29 cellular contexts compared by ENCODE assay signal in the genomic region with DNA sequence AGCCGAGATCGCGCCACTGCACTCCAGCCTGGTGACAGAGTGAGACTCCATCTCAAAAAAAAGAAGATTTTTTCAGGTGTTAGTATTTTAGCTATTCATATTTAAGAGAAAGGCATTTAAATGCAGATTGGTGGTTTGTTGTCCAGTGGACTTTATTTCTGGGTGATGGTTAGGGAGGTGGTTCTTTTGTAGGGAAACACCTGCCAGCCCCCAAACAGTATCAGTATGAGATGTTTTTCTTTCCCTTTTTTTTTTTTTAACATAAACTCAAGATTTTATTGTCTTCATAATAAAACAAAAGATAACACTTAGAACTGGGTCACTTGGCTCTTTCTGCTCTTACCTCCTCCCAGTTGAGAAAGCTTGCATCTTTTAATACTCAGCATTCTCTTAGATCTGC.
"Had no signal": no experiment of that assay in that cellular context is flagged by ENCODE, and none has a peak within 500 bp of the region (broad histone marks: within the 10 kb centered on the region; RNA-seq: fewer than 3 reads in every experiment).

No MANE protein-coding gene starts in this region.

- H3K4me3 ChIP-seq: MG63, SJCRH30, SK-N-MC had no signal

- H3K27me3 ChIP-seq: brain microvascular endothelial cell, MG63, SJCRH30 had no signal

- H3K27ac Mint-ChIP-seq: activated CD4-positive, alpha-beta T cell treated with anti-CD3 and anti-CD28 coated beads, Interleukin-2, amount 10 ng/mL, durations not matched to agents 24 days and 14 days; activated naive CD4-positive, alpha-beta T cell treated with anti-CD3 and anti-CD28 coated beads for 36 hours; activated naive CD4-positive, alpha-beta T cell treated with anti-CD3 and anti-CD28 coated beads, Interleukin-2, amount 50 U/mL, for 72 hours had no signal

- H3K4me1 ChIP-seq: SJCRH30 had no signal

- H3K27ac ChIP-seq: brain microvascular endothelial cell, SJCRH30, SK-N-MC, WERI-Rb-1 had no signal

- H3K9me3 Mint-ChIP-seq: activated naive CD4-positive, alpha-beta T cell treated with anti-CD3 and anti-CD28 coated beads for 36 hours; activated naive CD4-positive, alpha-beta T cell treated with anti-CD3 and anti-CD28 coated beads, Interleukin-2, amount 50 U/mL, for 72 hours had no signal

- ATAC-seq: activated naive CD4-positive, alpha-beta T cell treated with anti-CD3 and anti-CD28 coated beads, Interleukin-2, amount 50 U/mL, for 72 hours; Panc1 had no signal

- H3K4me3 Mint-ChIP-seq: activated CD4-positive, alpha-beta T cell treated with anti-CD3 and anti-CD28 coated beads, Interleukin-2, amount 10 ng/mL, durations not matched to agents 24 days and 14 days; activated naive CD4-positive, alpha-beta T cell treated with anti-CD3 and anti-CD28 coated beads for 36 hours had no signal

- H3K9me3 ChIP-seq: MG63, SJCRH30 had no signal

- DNase-seq: activated CD4-positive, alpha-beta T cell treated with anti-CD3 and anti-CD28 coated beads, Interleukin-2, amount 10 ng/mL, durations not matched to agents 24 days and 14 days; activated CD4-positive, alpha-beta T cell treated with anti-CD3 and anti-CD28 coated beads, Interleukin-2, amount 50 U/mL, for 4 hours; activated CD8-positive, alpha-beta memory T cell treated with anti-CD3 and anti-CD28 coated beads, Interleukin-2, amount 50 U/mL, for 4 hours; activated gamma-delta T cell treated with Interleukin-2 at 50 U/mL for 16 hours; activated naive CD4-positive, alpha-beta T cell treated with anti-CD3 and anti-CD28 coated beads for 36 hours; activated T-cell treated with anti-CD3 and anti-CD28 coated beads for 4 hours; activated T-cell treated with anti-CD3 and anti-CD28 coated beads, Interleukin-2, amount 50 U/mL, for 48 hours; amniotic stem cell; aorta; brain microvascular endothelial cell; central memory CD4-positive, alpha-beta T cell; Karpas-422; KBM-7; MG63; NCI-H1048; NCI-H1105 treated with DMSO at 0.1 percent for 48 hours; NCI-H1436; NCI-H1694; NCI-H1930; NCI-H2081 treated with DMSO at 0.1 percent for 48 hours; NCI-H345; NCI-H524 treated with DMSO at 0.1 percent for 48 hours; SHP77; SJCRH30; T1000; WERI-Rb-1 had no signal

- H3K36me3 ChIP-seq: brain microvascular endothelial cell had no signal

- H3K27me3 Mint-ChIP-seq: activated CD4-positive, alpha-beta T cell treated with anti-CD3 and anti-CD28 coated beads, Interleukin-2, amount 10 ng/mL, durations not matched to agents 24 days and 14 days had no signal
